Comparison of ENCODE assay signal across 8 cellular contexts in genomic region chr10:17453377-17454091, GRCh38. TPM values are rescaled to one million over a fixed set of nuclear protein-coding genes. Genes with fewer than 3 reads are reported as not detected.
A peak's percentile ranks its signal among the peaks of the same experiment; 100 is the strongest.
DNase-seq lines count a peak whose midpoint lies in the region; ATAC-seq and TF ChIP-seq lines count a peak whose summit lies in the region.

No MANE protein-coding gene starts in this region.

- no peaks in the 10 kb centered on the region for H4K20me1 ChIP-seq in PC-3 (ENCODE audit: low read length)

- H3F3A ChIP-seq in PC-3 (ENCODE audit: low read length, unreplicated experiment): no peaks in the 10 kb centered on the region

- peak overlapping the region; percentile 59 for H2AFZ ChIP-seq in PC-3 (ENCODE audit: low read length)

- peak overlapping the region; percentile 45 for H3K4me3 ChIP-seq in AG04450 (ENCODE audit: low read depth, low read length)
- peak overlapping the region; percentile 59 for H3K4me3 ChIP-seq in PC-3 (ENCODE audit: low read length)
- H3K4me3 ChIP-seq in left ventricle myocardium inferior: peak overlapping the region; percentile 72
- peak overlapping the region in 3 of 4 donors; percentile 30 to 41 (median 38) for H3K4me3 ChIP-seq in sigmoid colon

- intact Hi-C loops in PC-3 (cut with micrococcal nuclease): no loop called here
- intact Hi-C loops in left ventricle myocardium inferior (cut with micrococcal nuclease): no loop called here
- intact Hi-C loops in sigmoid colon (cut with DNase I): no loop called here

- H3K4me1 Mint-ChIP-seq in activated naive CD4-positive, alpha-beta T cell treated with anti-CD3 and anti-CD28 coated beads, Interleukin-2, amount 50 U/mL, for 24 hours: peaks cover 18% of the 10 kb centered on the region

- H3K27ac Mint-ChIP-seq in activated naive CD4-positive, alpha-beta T cell treated with anti-CD3 and anti-CD28 coated beads, Interleukin-2, amount 50 U/mL, for 24 hours: no peak overlapping the region

- DNase-seq in AG04450 (ENCODE audit: low read depth, low spot score): no peak
- DNase-seq in PC-3: peak; percentile 11
- DNase-seq in left ventricle myocardium inferior: peak; percentile 28
- DNase-seq in sigmoid colon: no peak
- no peak for DNase-seq in AML-193 (lab: John Stamatoyannopoulos, UW)

- peak overlapping the region; percentile 86 for H3K4me3 Mint-ChIP-seq in activated naive CD4-positive, alpha-beta T cell treated with anti-CD3 and anti-CD28 coated beads, Interleukin-2, amount 50 U/mL, for 24 hours

- H3K79me2 ChIP-seq in PC-3 (ENCODE audit: low read length): no peaks in the 10 kb centered on the region

- WGBS in sigmoid colon, 2 donors: 1% methylated on average over 66 of the region's 66 CpGs

- no peaks in the 10 kb centered on the region for H3K36me3 ChIP-seq in PC-3 (ENCODE audit: low read depth, low read length)
- peaks cover 23% of the 10 kb centered on the region for H3K36me3 ChIP-seq in left ventricle myocardium inferior
- H3K36me3 ChIP-seq in sigmoid colon: no peaks in the 10 kb centered on the region

- no TSS peak for BruUV-seq in PC-3 (replicated peaks; lab: Mats Ljungman, UMichigan)

- H3K9me3 ChIP-seq in AG04450 (ENCODE audit: control insufficient read depth, insufficient read depth, low read length) (peaks cover 7% of the 10 kb centered on the region), PC-3 (ENCODE audit: low read length) (no peaks in the 10 kb centered on the region), left ventricle myocardium inferior (replicated peaks) (peaks cover 23% of the 10 kb centered on the region), sigmoid colon (peaks cover 0 to 12% (median 6%) of the 10 kb centered on the region in 4 donors)

- POLR2A ChIA-PET in AG04450 (lab: Yijun Ruan, JAX) (no interaction called here), PC-3 (lab: Charles Lee; ENCODE audit: unreplicated experiment) (interaction anchor here (0.7 kb wide), 1 partner anchor 37 kb away, joined by 3 read pairs; no protein-coding TSS in a partner anchor)

- TF ChIP-seq EP300 in sigmoid colon (IDR thresholded peaks at IDR 0.05): no peak

- no peak for TF ChIP-seq POLR2A in sigmoid colon (IDR thresholded peaks at IDR 0.05)

- CTCF ChIA-PET in AG04450 (lab: Charles Lee) (interaction anchor here (0.6 kb wide), 1 partner anchor 19 kb away, joined by 6 read pairs; no protein-coding TSS in a partner anchor), PC-3 (lab: Charles Lee) (no interaction called here)

- H3K27me3 Mint-ChIP-seq in activated naive CD4-positive, alpha-beta T cell treated with anti-CD3 and anti-CD28 coated beads, Interleukin-2, amount 50 U/mL, for 24 hours: peaks cover 2% of the 10 kb centered on the region

- H3K4me2 ChIP-seq in PC-3 (ENCODE audit: low read length): peak overlapping the region; percentile 80

- H3K4me1 ChIP-seq in PC-3 (ENCODE audit: insufficient read depth, low read length) (no peaks in the 10 kb centered on the region), left ventricle myocardium inferior (peaks cover 13% of the 10 kb centered on the region), sigmoid colon (peaks cover 0 to 18% (median 16%) of the 10 kb centered on the region in 4 donors)

- no peaks in the 10 kb centered on the region for H3K9me2 ChIP-seq in PC-3 (replicated peaks; ENCODE audit: low read length)

- ATAC-seq in GM21390 (IDR thresholded peaks at IDR 0.05; ENCODE audit: unreplicated experiment) (peak; percentile 47), PC-3 (peak; percentile 82), HG02610 (IDR thresholded peaks at IDR 0.05; ENCODE audit: unreplicated experiment) (no peak)

- no peaks in the 10 kb centered on the region for H3K9me3 Mint-ChIP-seq in activated naive CD4-positive, alpha-beta T cell treated with anti-CD3 and anti-CD28 coated beads, Interleukin-2, amount 50 U/mL, for 24 hours

- H3K36me3 Mint-ChIP-seq in activated naive CD4-positive, alpha-beta T cell treated with anti-CD3 and anti-CD28 coated beads, Interleukin-2, amount 50 U/mL, for 24 hours: peaks cover 5% of the 10 kb centered on the region

- TF ChIP-seq CTCF in AG04450 (IDR thresholded peaks at IDR 0.05; ENCODE audit: low read depth, low read length) (no peak), PC-3 (conservative IDR thresholded peaks at IDR 0.05; ENCODE audit: low read depth, low read length) (no peak), left ventricle myocardium inferior (IDR thresholded peaks at IDR 0.05; ENCODE audit: borderline replicate concordance) (no peak), sigmoid colon (IDR thresholded peaks at IDR 0.05) (no peak)

- H3K27me3 ChIP-seq in AG04450 (ENCODE audit: control insufficient read depth, insufficient read depth, low read length) (peaks cover 15% of the 10 kb centered on the region), PC-3 (ENCODE audit: low read length) (no peaks in the 10 kb centered on the region), left ventricle myocardium inferior (ENCODE audit: low read depth) (peaks cover 41% of the 10 kb centered on the region), sigmoid colon (peaks cover 11 to 70% (median 27%) of the 10 kb centered on the region in 3 donors)

- H3K27ac ChIP-seq in AG04450 (ENCODE audit: low read depth, low read length): no peak overlapping the region
- H3K27ac ChIP-seq in PC-3 (ENCODE audit: low read length): no peak overlapping the region
- H3K27ac ChIP-seq in left ventricle myocardium inferior (replicated peaks): peak overlapping the region; percentile 89
- peak overlapping the region in 1 of 4 donors; percentile 3 for H3K27ac ChIP-seq in sigmoid colon

- H3K9ac ChIP-seq in PC-3 (ENCODE audit: low read length): no peak overlapping the region

RNA-seq across cellular contexts. Expression of gene ST8SIA6, which starts 0.9 kb away (rescaled TPM):
- polyA plus RNA-seq in AG04450 (2011; rRNA removed) (0.10 TPM in 1 of 2 replicates, not detected in the other), sigmoid colon (under 1 TPM in 1 of 3 donors, not detected in 2; 0.50 TPM)
- polyA minus RNA-seq in AG04450 (2011; rRNA and poly(A)+ RNA removed): not detected in 2 replicates
- total RNA-seq in PC-3 (2014; rRNA removed) (not detected in 2 replicates), left ventricle myocardium inferior (10.1 TPM), sigmoid colon (1 to 10 TPM in 3 of 4 donors, under 1 TPM in 1; 0.66 to 2.6 (median 1.3) TPM)

Comparison
In these comparisons a context has a peak if more than half of its experiments do, and no peak if none do; other contexts are left out.
1. DNase-seq: peak in PC-3 (single experiment) and left ventricle myocardium inferior (single experiment); none in AG04450 (single experiment), sigmoid colon (single experiment) and AML-193 (0 of 2).
2. Peak in every context shown above with its lines, with median percentiles within 50 percentile points of each other: H3K4me3 ChIP-seq.